In the genomic region with DNA sequence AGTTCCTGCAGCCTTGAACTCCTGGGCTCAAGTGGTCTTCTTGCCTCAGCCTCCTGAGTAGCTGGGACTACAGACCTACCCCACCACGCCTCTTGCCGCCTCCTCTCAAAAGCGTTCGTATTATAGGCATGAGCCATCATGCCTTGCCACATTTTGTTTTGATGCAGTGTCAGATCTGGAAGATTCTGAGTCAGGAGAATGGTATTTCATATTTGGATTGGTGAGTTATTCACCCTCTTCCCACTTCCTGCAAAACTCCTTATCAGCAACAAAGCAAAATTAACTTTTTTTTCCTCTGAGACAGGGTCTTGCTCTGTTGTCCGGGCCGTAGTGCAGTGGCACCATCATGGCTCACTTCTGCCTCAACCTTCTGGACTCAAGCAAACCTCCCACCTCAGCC, we compare ENCODE assay signal across 12 cellular contexts. TPM values are rescaled to one million over a fixed set of nuclear protein-coding genes. Genes with fewer than 3 reads are reported as not detected.
A peak's percentile ranks its signal among the peaks of the same experiment; 100 is the strongest.
DNase-seq lines count a peak whose midpoint lies in the region; ATAC-seq and TF ChIP-seq lines count a peak whose summit lies in the region.
"Had no signal": no experiment of that assay in that cellular context is flagged by ENCODE, and none has a peak within 500 bp of the region (broad histone marks: within the 10 kb centered on the region; RNA-seq: fewer than 3 reads in every experiment).

No MANE protein-coding gene starts in this region.

- peaks cover 58% of the 10 kb centered on the region for H3K36me3 Mint-ChIP-seq in activated T-helper 17 cell treated with anti-CD3 and anti-CD28 coated beads, Interleukin-2, amount 50 U/mL, for 72 hours (ENCODE audit: low read depth)
- H3K36me3 Mint-ChIP-seq in natural killer cell treated with Interleukin-12 subunit alpha and Interleukin-12 subunit beta and Interleukin-15 and Interleukin-18, amount 100 ng/mL, for 72 hours = peaks cover 11% of the 10 kb centered on the region

- peak overlapping the region; percentile 4 for H3K27ac Mint-ChIP-seq in activated T-helper 17 cell treated with anti-CD3 and anti-CD28 coated beads, Interleukin-2, amount 50 U/mL, for 72 hours
- H3K27ac Mint-ChIP-seq in natural killer cell treated with Interleukin-12 subunit alpha and Interleukin-12 subunit beta and Interleukin-15 and Interleukin-18, amount 100 ng/mL, for 72 hours = no peak overlapping the region

- H3K27me3 Mint-ChIP-seq in activated T-helper 17 cell treated with anti-CD3 and anti-CD28 coated beads, Interleukin-2, amount 50 U/mL, for 72 hours = no peaks in the 10 kb centered on the region
- no peaks in the 10 kb centered on the region for H3K27me3 Mint-ChIP-seq in natural killer cell treated with Interleukin-12 subunit alpha and Interleukin-12 subunit beta and Interleukin-15 and Interleukin-18, amount 100 ng/mL, for 72 hours
- H3K27me3 Mint-ChIP-seq: CD4-positive, alpha-beta memory T cell had no signal

- TF ChIP-seq CTCF in HFF-Myc (IDR thresholded peaks at IDR 0.05; ENCODE audit: low read depth, low read length, missing control alignments) = no peak
- no peak for TF ChIP-seq CTCF in foreskin keratinocyte (conservative IDR thresholded peaks at IDR 0.05)

- no peak overlapping the region for H3K4me3 Mint-ChIP-seq in activated T-helper 17 cell treated with anti-CD3 and anti-CD28 coated beads, Interleukin-2, amount 50 U/mL, for 72 hours
- no peak overlapping the region for H3K4me3 Mint-ChIP-seq in natural killer cell treated with Interleukin-12 subunit alpha and Interleukin-12 subunit beta and Interleukin-15 and Interleukin-18, amount 100 ng/mL, for 72 hours
- H3K4me3 Mint-ChIP-seq: CD4-positive, alpha-beta memory T cell had no signal

- H3K27me3 ChIP-seq in foreskin keratinocyte = no peaks in the 10 kb centered on the region

- peaks cover 5% of the 10 kb centered on the region for H3K4me1 Mint-ChIP-seq in activated T-helper 17 cell treated with anti-CD3 and anti-CD28 coated beads, Interleukin-2, amount 50 U/mL, for 72 hours
- H3K4me1 Mint-ChIP-seq in natural killer cell treated with Interleukin-12 subunit alpha and Interleukin-12 subunit beta and Interleukin-15 and Interleukin-18, amount 100 ng/mL, for 72 hours (ENCODE audit: low read depth in 2 of 2) = peaks cover 0 to 5% of the 10 kb centered on the region in 2 donors

- H3K4me1 ChIP-seq in foreskin keratinocyte = peaks cover 5% of the 10 kb centered on the region

- H3K9me3 Mint-ChIP-seq in activated T-helper 17 cell treated with anti-CD3 and anti-CD28 coated beads, Interleukin-2, amount 50 U/mL, for 72 hours = no peaks in the 10 kb centered on the region
- no peaks in the 10 kb centered on the region for H3K9me3 Mint-ChIP-seq in natural killer cell treated with Interleukin-12 subunit alpha and Interleukin-12 subunit beta and Interleukin-15 and Interleukin-18, amount 100 ng/mL, for 72 hours
- H3K9me3 Mint-ChIP-seq: CD4-positive, alpha-beta memory T cell had no signal

- peak; percentile 16 for ATAC-seq in activated T-helper 17 cell treated with anti-CD3 and anti-CD28 coated beads, Interleukin-2, amount 50 U/mL, for 72 hours (replicated peaks)
- ATAC-seq in foreskin keratinocyte (peak; percentile 98), HG02763 (IDR thresholded peaks at IDR 0.05; ENCODE audit: unreplicated experiment) (no peak)
- no peak for ATAC-seq in natural killer cell treated with Interleukin-12 subunit alpha and Interleukin-12 subunit beta and Interleukin-15 and Interleukin-18, amount 100 ng/mL, for 72 hours

- H3K27ac ChIP-seq in foreskin keratinocyte = no peak overlapping the region

- in situ Hi-C loops in ACHN (cut with HindIII; ENCODE audit: low pct_ligation_motif_present, low pct_unique_long_range_greater_than_20kb, low sequenced_read_pairs) = no loop called here

- H3K4me3 ChIP-seq in HFF-Myc (replicated peaks; ENCODE audit: low read depth, low read length) = no peak overlapping the region

- peak; percentile 65 for DNase-seq in ACHN
- DNase-seq in HFF-Myc (ENCODE audit: extremely low read depth, low read depth) = peak; percentile 25
- DNase-seq in foreskin keratinocyte = peak; percentile 91 to 94
- DNase-seq in natural killer cell treated with Interleukin-12 subunit alpha and Interleukin-12 subunit beta and Interleukin-15 and Interleukin-18, amount 100 ng/mL, for 72 hours (ENCODE audit: low spot score) = no peak
- no peak for DNase-seq in NCI-H2171 treated with DMSO at 0.1 percent for 48 hours (lab: John Stamatoyannopoulos, UW)
- no peak for DNase-seq in HuH-7.5 (ENCODE audit: low spot score)
- DNase-seq: anterior cingulate cortex; CD4-positive, alpha-beta memory T cell; retina; SIG-M5 had no signal

RNA-seq across cellular contexts. Expression of a gene that starts 29.6 kb away (rescaled TPM):
- 10 to 100 TPM; 39.5 to 51.8 TPM for total RNA-seq in activated T-helper 17 cell treated with anti-CD3 and anti-CD28 coated beads, Interleukin-2, amount 50 U/mL, for 72 hours
- 30.4 and 35.4 TPM in 2 replicates for total RNA-seq in foreskin keratinocyte
- polyA plus RNA-seq in foreskin keratinocyte = 4.4 TPM in 2 replicates
- total RNA-seq in natural killer cell treated with Interleukin-12 subunit alpha and Interleukin-12 subunit beta and Interleukin-15 and Interleukin-18, amount 100 ng/mL, for 72 hours = 10 to 100 TPM; 34.9 to 39.8 TPM

RNA-seq across cellular contexts. Expression of a gene that starts 40.1 kb away (rescaled TPM):
- 10 to 100 TPM; 18.8 to 19.7 TPM for total RNA-seq in activated T-helper 17 cell treated with anti-CD3 and anti-CD28 coated beads, Interleukin-2, amount 50 U/mL, for 72 hours
- 16.5 and 16.9 TPM in 2 replicates for total RNA-seq in foreskin keratinocyte
- 10.2 and 11.5 TPM in 2 replicates for polyA plus RNA-seq in foreskin keratinocyte
- total RNA-seq in natural killer cell treated with Interleukin-12 subunit alpha and Interleukin-12 subunit beta and Interleukin-15 and Interleukin-18, amount 100 ng/mL, for 72 hours = 10 to 100 TPM; 14.2 to 15.6 TPM

RNA-seq across cellular contexts. Expression of a gene that starts 41.4 kb away (rescaled TPM):
- 100 to 1,000 TPM; 105 to 133 TPM for total RNA-seq in activated T-helper 17 cell treated with anti-CD3 and anti-CD28 coated beads, Interleukin-2, amount 50 U/mL, for 72 hours
- total RNA-seq in foreskin keratinocyte = 86.0 and 92.4 TPM in 2 replicates
- 35.8 and 43.1 TPM in 2 replicates for polyA plus RNA-seq in foreskin keratinocyte
- total RNA-seq in natural killer cell treated with Interleukin-12 subunit alpha and Interleukin-12 subunit beta and Interleukin-15 and Interleukin-18, amount 100 ng/mL, for 72 hours = 100 to 1,000 TPM; 146 to 162 TPM

Comparison
In these comparisons a context has a peak if more than half of its experiments do, and no peak if none do; other contexts are left out.
1. DNase-seq: peak in ACHN (single experiment), HFF-Myc (single experiment) and foreskin keratinocyte (2 of 2); none in natural killer cell treated with Interleukin-12 subunit alpha and Interleukin-12 subunit beta and Interleukin-15 and Interleukin-18, amount 100 ng/mL, for 72 hours (single experiment), NCI-H2171 treated with DMSO at 0.1 percent for 48 hours (single experiment) and HuH-7.5 (single experiment).
2. ATAC-seq: peak in activated T-helper 17 cell treated with anti-CD3 and anti-CD28 coated beads, Interleukin-2, amount 50 U/mL, for 72 hours (single experiment) and foreskin keratinocyte (single experiment); none in natural killer cell treated with Interleukin-12 subunit alpha and Interleukin-12 subunit beta and Interleukin-15 and Interleukin-18, amount 100 ng/mL, for 72 hours (0 of 2) and HG02763 (single experiment).